ENCODE assay signal across 28 cellular contexts in genomic region chr6:75581231-75581630, GRCh38.
"Had no signal": no experiment of that assay in that cellular context is flagged by ENCODE, and none has a peak within 500 bp of the region (broad histone marks: within the 10 kb centered on the region; RNA-seq: fewer than 3 reads in every experiment).

No MANE protein-coding gene starts in this region.

- DNase-seq: activated B cell treated with CpG ODN at 0.5 μM for 24 hours; activated CD4-positive, alpha-beta memory T cell treated with anti-CD3 and anti-CD28 coated beads, Interleukin-2, amount 10 ng/mL, durations not matched to agents 7 days and 5 days; activated CD4-positive, alpha-beta T cell treated with anti-CD3 and anti-CD28 coated beads for 1 hour; activated CD4-positive, alpha-beta T cell treated with anti-CD3 and anti-CD28 coated beads for 36 hours; activated CD4-positive, alpha-beta T cell treated with anti-CD3 and anti-CD28 coated beads for 48 hours; activated CD4-positive, alpha-beta T cell treated with anti-CD3 and anti-CD28 coated beads, Interleukin-2, amount 10 ng/mL, durations not matched to agents 7 days and 5 days; activated CD4-positive, alpha-beta T cell treated with anti-CD3 and anti-CD28 coated beads, Interleukin-2, amount 50 U/mL, for 48 hours; activated CD8-positive, alpha-beta memory T cell treated with anti-CD3 and anti-CD28 coated beads for 24 hours; activated CD8-positive, alpha-beta memory T cell treated with anti-CD3 and anti-CD28 coated beads, Interleukin-2, amount 10 ng/mL, durations not matched to agents 7 days and 5 days; activated CD8-positive, alpha-beta memory T cell treated with anti-CD3 and anti-CD28 coated beads, Interleukin-2, amount 50 U/mL, for 48 hours; activated CD8-positive, alpha-beta T cell treated with anti-CD3 and anti-CD28 coated beads, Interleukin-2, amount 10 ng/mL, durations not matched to agents 7 days and 5 days; activated effector memory CD4-positive, alpha-beta T cell treated with Interleukin-2 at 50 U/mL for 16 hours; activated gamma-delta T cell; activated naive CD4-positive, alpha-beta T cell treated with anti-CD3 and anti-CD28 coated beads, Interleukin-2, amount 10 ng/mL, durations not matched to agents 7 days and 5 days; activated naive CD4-positive, alpha-beta T cell treated with Interleukin-2 at 50 U/mL for 16 hours; activated naive CD8-positive, alpha-beta T cell treated with anti-CD3 and anti-CD28 coated beads, Interleukin-2, amount 10 ng/mL, durations not matched to agents 7 days and 5 days; activated naive CD8-positive, alpha-beta T cell treated with anti-CD3 and anti-CD28 coated beads, Interleukin-2, amount 50 U/mL, for 24 hours; activated T-cell treated with anti-CD3 and anti-CD28 coated beads, Interleukin-2, amount 50 U/mL, for 24 hours; activated T-cell treated with anti-CD3 and anti-CD28 coated beads, Interleukin-2, amount 50 U/mL, for 48 hours; amygdala; anterior cingulate cortex; central memory CD4-positive, alpha-beta T cell; T-helper 1 cell; T-helper 2 cell; T-helper 9 cell had no signal

- H3K9me3 ChIP-seq: ascending aorta had no signal

- H3K36me3 ChIP-seq: ascending aorta, cardiac muscle cell had no signal

- ATAC-seq: activated CD4-positive, alpha-beta T cell treated with anti-CD3 and anti-CD28 coated beads for 36 hours; activated CD8-positive, alpha-beta memory T cell treated with anti-CD3 and anti-CD28 coated beads, Interleukin-2, amount 10 ng/mL, durations not matched to agents 7 days and 5 days; activated CD8-positive, alpha-beta T cell treated with anti-CD3 and anti-CD28 coated beads, Interleukin-2, amount 10 ng/mL, durations not matched to agents 7 days and 5 days; activated naive CD8-positive, alpha-beta T cell treated with anti-CD3 and anti-CD28 coated beads, Interleukin-2, amount 50 U/mL, for 24 hours had no signal

- H3K4me1 ChIP-seq: ascending aorta had no signal

- H3K4me3 ChIP-seq: ascending aorta, cardiac muscle cell had no signal

- H3K27ac ChIP-seq: ascending aorta, cardiac muscle cell, VCaP had no signal

- H3K27me3 ChIP-seq: ascending aorta, cardiac muscle cell had no signal
